ENCODE assay signal across 1 cellular context in genomic region chr16:28865722-28866453, GRCh38.
TF ChIP-seq lines count a peak whose summit lies in the region.

No MANE protein-coding gene starts in this region.

TF ChIP-seq in HepG2, 621 proteins besides CTCF, POLR2A, EP300 and RAD21 (continued from another document and continues in another):
- TF ChIP-seq ZNF678 (CRISPR knock-in tag; IDR thresholded peaks at IDR 0.05) (no peak), ZGPAT (CRISPR knock-in tag; IDR thresholded peaks at IDR 0.05) (peak; percentile 42), SAFB2 (CRISPR knock-in tag; IDR thresholded peaks at IDR 0.05; ENCODE audit: borderline replicate concordance, low read depth) (no peak), ZNF512 (CRISPR knock-in tag; IDR thresholded peaks at IDR 0.05) (no peak), ZFX (CRISPR knock-in tag; IDR thresholded peaks at IDR 0.05; ENCODE audit: low read depth) (peak; percentile 48), ZNF275 (CRISPR knock-in tag; IDR thresholded peaks at IDR 0.05; ENCODE audit: borderline replicate concordance) (no peak), XBP1 (CRISPR knock-in tag; IDR thresholded peaks at IDR 0.05) (no peak), MATR3 (CRISPR knock-in tag; IDR thresholded peaks at IDR 0.05) (no peak), KDM3A (CRISPR knock-in tag; IDR thresholded peaks at IDR 0.05; ENCODE audit: low read depth) (peak; percentile 44; the same call in 1 of the 2 replicates), PLRG1 (conservative IDR thresholded peaks at IDR 0.05) (no peak), E2F2 (CRISPR knock-in tag; IDR thresholded peaks at IDR 0.05; ENCODE audit: borderline replicate concordance) (no peak), SALL1 (CRISPR knock-in tag; IDR thresholded peaks at IDR 0.05) (peak; percentile 66; the same call in 1 of the 2 replicates), ARID2 (CRISPR knock-in tag; IDR thresholded peaks at IDR 0.05; ENCODE audit: borderline replicate concordance) (no peak), ZNF639 (CRISPR knock-in tag; conservative IDR thresholded peaks at IDR 0.05) (no peak; the same call in 1 of the 2 replicates), STAG1 (CRISPR knock-in tag; IDR thresholded peaks at IDR 0.05) (no peak), ZNF850 (CRISPR knock-in tag; conservative IDR thresholded peaks at IDR 0.05) (no peak), ZFP90 (CRISPR knock-in tag; IDR thresholded peaks at IDR 0.05; ENCODE audit: borderline replicate concordance) (0 out of 2 replicates have a peak, but pooled peaks have one; percentile 42), POLR2AphosphoS5 (IDR thresholded peaks at IDR 0.05; ENCODE audit: low read depth, low read length) (0 out of 2 replicates have a peak, but pooled peaks have one; percentile 2), KAT7 (CRISPR knock-in tag; IDR thresholded peaks at IDR 0.05; ENCODE audit: borderline replicate concordance) (peak; percentile 59; the same call in 1 of the 2 replicates), NKX3-1 (CRISPR knock-in tag; IDR thresholded peaks at IDR 0.05) (no peak), HDAC2 (CRISPR knock-in tag; IDR thresholded peaks at IDR 0.05) (peak; percentile 46; the same call in 1 of the 2 replicates), MZF1 (CRISPR knock-in tag; IDR thresholded peaks at IDR 0.05; ENCODE audit: borderline replicate concordance) (no peak), USF2 (IDR thresholded peaks at IDR 0.05; ENCODE audit: low read depth, low read length) (no peak), USF2 (CRISPR knock-in tag; IDR thresholded peaks at IDR 0.05; ENCODE audit: borderline replicate concordance) (no peak), RARG (CRISPR knock-in tag; IDR thresholded peaks at IDR 0.05; ENCODE audit: low read depth) (no peak), RBFOX2 (IDR thresholded peaks at IDR 0.05; ENCODE audit: low read depth, low read length) (peak; percentile 76), NR2F2 (IDR thresholded peaks at IDR 0.05; ENCODE audit: borderline replicate concordance, low read depth) (no peak), GATAD1 (CRISPR knock-in tag; IDR thresholded peaks at IDR 0.05) (peak; percentile 41; the same call in 1 of the 2 replicates), TBL1XR1 (IDR thresholded peaks at IDR 0.05; ENCODE audit: borderline replicate concordance, low read length, partially characterized antibody) (no peak), SRSF4 (IDR thresholded peaks at IDR 0.05; ENCODE audit: low read depth, low read length, poor library complexity, severe bottlenecking) (no peak), ARHGAP35 (CRISPR knock-in tag; IDR thresholded peaks at IDR 0.05; ENCODE audit: borderline replicate concordance) (no peak), KIAA2018 (CRISPR knock-in tag; IDR thresholded peaks at IDR 0.05; ENCODE audit: borderline replicate concordance) (no peak), ZBTB14 (CRISPR knock-in tag; IDR thresholded peaks at IDR 0.05) (no peak), BHLHE40 (IDR thresholded peaks at IDR 0.05; ENCODE audit: low read length) (no peak), TBP (CRISPR knock-in tag; IDR thresholded peaks at IDR 0.05) (no peak), SNRNP70 (IDR thresholded peaks at IDR 0.05; ENCODE audit: low read depth, low read length) (no peak), GFI1 (CRISPR knock-in tag; IDR thresholded peaks at IDR 0.05; ENCODE audit: borderline replicate concordance) (no peak), ZNF644 (CRISPR knock-in tag; IDR thresholded peaks at IDR 0.05; ENCODE audit: low read depth) (no peak)
